In genomic region chr1:172589553-172589952, GRCh38 we compare ENCODE assay signal across 23 cellular contexts. TPM values are rescaled to one million over a fixed set of nuclear protein-coding genes. Genes with fewer than 3 reads are reported as not detected.
DNase-seq lines count a peak whose midpoint lies in the region; ATAC-seq, FAIRE-seq and TF ChIP-seq lines count a peak whose summit lies in the region.
"Had no signal": no experiment of that assay in that cellular context is flagged by ENCODE, and none has a peak within 500 bp of the region (broad histone marks: within the 10 kb centered on the region; RNA-seq: fewer than 3 reads in every experiment).

No MANE protein-coding gene starts in this region.

- H2BK120ac ChIP-seq in IMR-90 (ENCODE audit: low read depth, low read length): peak overlapping the region; percentile 51

- H2AK9ac ChIP-seq in IMR-90 (replicated peaks; ENCODE audit: low read depth, low read length, poor library complexity): no peak overlapping the region

- TF ChIP-seq RAD21 in IMR-90 (IDR thresholded peaks at IDR 0.05; ENCODE audit: low read length) (no peak), GM12878 (IDR thresholded peaks at IDR 0.05; ENCODE audit: insufficient read depth, low read depth, low read length) (no peak)

- H4K5ac ChIP-seq in IMR-90 (ENCODE audit: low read depth, low read length): peak overlapping the region; percentile 44; the same call in 1 of the 2 replicates

- peak overlapping the region; percentile 24; the same call in 1 of the 3 replicates for H2BK15ac ChIP-seq in IMR-90 (ENCODE audit: low read depth, low read length)

- TF ChIP-seq POLR2A in IMR-90 (IDR thresholded peaks at IDR 0.05; ENCODE audit: low read depth, low read length) (no peak), GM12878 (IDR thresholded peaks at IDR 0.05; ENCODE audit: low read depth, low read length) (no peak)

- H3K9me1 ChIP-seq in IMR-90 (ENCODE audit: insufficient read depth, low read length): no peaks in the 10 kb centered on the region; the same call in 1 of the 2 replicates

- RAD21 ChIA-PET in GM12878 (lab: Charles Lee; ENCODE audit: unreplicated experiment): no interaction called here

- SMC1A ChIA-PET in GM12878 (lab: Charles Lee; ENCODE audit: uncharacterized antibody, unreplicated experiment): interaction anchor here (0.6 to 1.2 kb wide), 4 partner anchors 9 to 41 kb away, joined by 3 read pairs; no protein-coding TSS in a partner anchor

- H2BK5ac ChIP-seq in IMR-90 (ENCODE audit: low read depth, low read length, poor library complexity, severe bottlenecking): peak overlapping the region; percentile 95

- intact Hi-C loops in activated CD4-positive, alpha-beta memory T cell treated with anti-CD3 and anti-CD28 coated beads for 36 hours (cut with micrococcal nuclease): loop anchor here (1.0 to 5.0 kb wide), 4 partner anchors 50 to 137 kb away; no protein-coding TSS in a partner anchor
- intact Hi-C loops in IMR-90 (cut with micrococcal nuclease): loop anchor here (2.0 to 10.0 kb wide), 2 partner anchors 55 to 445 kb away; no protein-coding TSS in a partner anchor
- intact Hi-C loops in GM12878 (cut with micrococcal nuclease; ENCODE audit: unreplicated experiment): loop anchor here (10.0 kb wide), 1 partner anchor 135 kb away; no protein-coding TSS in a partner anchor

- ATAC-seq in IMR-90 (ENCODE audit: low read depth) (no peak), GM12878 (no peak), HG02642 (IDR thresholded peaks at IDR 0.05; ENCODE audit: poor library complexity, unreplicated experiment) (no peak), GM18520 (IDR thresholded peaks at IDR 0.05; ENCODE audit: unreplicated experiment) (no peak)
- ATAC-seq: gastroesophageal sphincter had no signal

- peaks cover 4 to 7% of the 10 kb centered on the region in 2 experiments; a peak in 3 of 4 replicates for H3K79me1 ChIP-seq in IMR-90 (ENCODE audit: low read depth in 1 of 2, low read length in 2 of 2)

- no peak for TF ChIP-seq EP300 in GM12878 (IDR thresholded peaks at IDR 0.05; ENCODE audit: borderline replicate concordance in 1 of 2, control insufficient read depth in 1 of 2, low read depth in 2 of 2, low read length in 2 of 2)

- peak overlapping the region; percentile 53 for H3K27ac Mint-ChIP-seq in activated CD4-positive, alpha-beta memory T cell treated with anti-CD3 and anti-CD28 coated beads, Interleukin-2, amount 10 ng/mL, durations not matched to agents 7 days and 5 days
- no peak overlapping the region for H3K27ac Mint-ChIP-seq in activated CD4-positive, alpha-beta memory T cell treated with anti-CD3 and anti-CD28 coated beads for 36 hours
- H3K27ac Mint-ChIP-seq: T-helper 2 cell treated with Interferon-gamma antibody and Interleukin-4, amounts not matched to agents 5 μg/mL and 100 μg/mL, for 36 hours had no signal

- no peak overlapping the region for H3K56ac ChIP-seq in IMR-90 (ENCODE audit: extremely low read depth, insufficient read depth, low read length)

- POLR2A ChIA-PET in activated CD4-positive, alpha-beta memory T cell treated with anti-CD3 and anti-CD28 coated beads, Interleukin-2, amount 10 ng/mL, durations not matched to agents 7 days and 5 days (lab: Charles Lee): interaction anchor here (1.0 kb wide), 1 partner anchor 138 kb away, joined by 3 read pairs; no protein-coding TSS in a partner anchor
- POLR2A ChIA-PET in activated CD4-positive, alpha-beta memory T cell treated with anti-CD3 and anti-CD28 coated beads for 36 hours (lab: Charles Lee): interaction anchor here (0.9 to 1.1 kb wide), 2 partner anchors 14 to 135 kb away, joined by 3 read pairs; no protein-coding TSS in a partner anchor
- POLR2A ChIA-PET in IMR-90 (lab: Charles Lee; ENCODE audit: unreplicated experiment): no interaction called here
- POLR2A ChIA-PET in GM12878 (lab: Charles Lee): no interaction called here

- no CpG with 5 or more reads among the region's 3 CpGs for WGBS in IMR-90 (ENCODE audit: extremely low coverage in 2 of 2, insufficient read length in 1 of 2), 2 experiments
- WGBS in GM12878 (ENCODE audit: insufficient coverage, insufficient replicate concordance, low lambda C conversion rate, missing lambda C conversion rate): 95% methylated on average over 3 of the region's 3 CpGs

- peak overlapping the region; percentile 79; the same call in 1 of the 2 replicates for H3K18ac ChIP-seq in IMR-90 (ENCODE audit: low read depth, low read length)

- CTCF ChIA-PET in activated CD4-positive, alpha-beta memory T cell treated with anti-CD3 and anti-CD28 coated beads, Interleukin-2, amount 10 ng/mL, durations not matched to agents 7 days and 5 days (lab: Charles Lee): interaction anchor here (1.2 to 1.6 kb wide), 3 partner anchors 9 to 131 kb away, joined by 4 to 5 read pairs (median 4); no protein-coding TSS in a partner anchor
- CTCF ChIA-PET in activated CD4-positive, alpha-beta memory T cell treated with anti-CD3 and anti-CD28 coated beads for 36 hours (lab: Charles Lee): interaction anchor here (1.1 to 1.9 kb wide), 6 partner anchors 49 to 152 kb away, joined by 3 to 10 read pairs (median 6); partner anchors contain the start of gene FASLG
- CTCF ChIA-PET in IMR-90 (lab: Yijun Ruan, JAX): interaction anchor here (1.1 kb wide), 1 partner anchor 21 kb away, joined by 4 read pairs; no protein-coding TSS in a partner anchor
- CTCF ChIA-PET in GM12878 (lab: Yijun Ruan, JAX): interaction anchor here (0.7 to 0.8 kb wide), 2 partner anchors 15 to 587 kb away, joined by 3 to 4 read pairs; no protein-coding TSS in a partner anchor

- in situ Hi-C loops in IMR-90 (cut with MboI; ENCODE audit: low sequenced_read_pairs) (no loop called here), GM12878 (cut with MboI) (no loop called here)

- H3K36me3 ChIP-seq in IMR-90 (ENCODE audit: control insufficient read depth, insufficient read depth, low read length): peaks cover 5% of the 10 kb centered on the region; the same call in 1 of the 2 replicates
- H3K36me3 ChIP-seq in GM12878 (ENCODE audit: control insufficient read depth in 2 of 2, insufficient read depth in 2 of 2, low read length in 1 of 2): peaks cover 0 to 14% of the 10 kb centered on the region in 2 experiments; a peak in 3 of 4 replicates
- peaks cover 15% of the 10 kb centered on the region for H3K36me3 ChIP-seq in osteoblast (ENCODE audit: insufficient read depth, low read length)

- H4K20me1 ChIP-seq in IMR-90 (ENCODE audit: insufficient read depth, low read length): no peaks in the 10 kb centered on the region
- no peaks in the 10 kb centered on the region for H4K20me1 ChIP-seq in GM12878 (ENCODE audit: control insufficient read depth, insufficient read depth)
- no peaks in the 10 kb centered on the region for H4K20me1 ChIP-seq in osteoblast (ENCODE audit: insufficient read depth, low read length)
- H4K20me1 ChIP-seq: BLaER1 had no signal

- no peaks in the 10 kb centered on the region for H3K79me2 ChIP-seq in GM12878 (ENCODE audit: control insufficient read depth, insufficient read depth, low read length)
- H3K79me2 ChIP-seq in osteoblast (ENCODE audit: insufficient read depth, low read length): peaks cover 4% of the 10 kb centered on the region

- no peak for DNase-seq in activated CD4-positive, alpha-beta memory T cell treated with anti-CD3 and anti-CD28 coated beads, Interleukin-2, amount 10 ng/mL, durations not matched to agents 7 days and 5 days
- no peak for DNase-seq in activated CD4-positive, alpha-beta memory T cell treated with anti-CD3 and anti-CD28 coated beads for 36 hours
- DNase-seq in IMR-90: no peak
- no peak for DNase-seq in GM12878 (ENCODE audit: low read depth, low spot score)
- DNase-seq in osteoblast (ENCODE audit: insufficient read length, low spot score, missing footprints): no peak
- no peak for DNase-seq in DMS 273 treated with DMSO at 0.1 percent for 48 hours (lab: John Stamatoyannopoulos, UW)
- DNase-seq: dermis blood vessel endothelial cell, kidney, lower lobe of right lung, NCI-H187, NCI-H2227 treated with DMSO at 0.1 percent for 48 hours, NCI-H748 treated with DMSO at 0.1 percent for 48 hours, nucleus accumbens, WERI-Rb-1 had no signal

- H3K4me2 ChIP-seq in IMR-90 (ENCODE audit: low read depth, low read length): peak overlapping the region; percentile 25; the same call in 1 of the 2 replicates
- no peak overlapping the region for H3K4me2 ChIP-seq in GM12878 (ENCODE audit: control insufficient read depth, insufficient read depth)
- peak overlapping the region; percentile 85 for H3K4me2 ChIP-seq in osteoblast (ENCODE audit: insufficient read depth, low read length)
- H3K4me2 ChIP-seq: BLaER1 had no signal

- H3K27me3 ChIP-seq in IMR-90 (ENCODE audit: control insufficient read depth, insufficient read depth, low read length): no peaks in the 10 kb centered on the region
- no peaks in the 10 kb centered on the region for H3K27me3 ChIP-seq in GM12878 (replicated peaks in 1 of 2; ENCODE audit: control insufficient read depth in 2 of 2, insufficient read depth in 2 of 2, low read length in 1 of 2)
- no peaks in the 10 kb centered on the region for H3K27me3 ChIP-seq in osteoblast (ENCODE audit: insufficient read depth, low read length)
- H3K27me3 ChIP-seq: BLaER1, gastroesophageal sphincter, right atrium auricular region, suprapubic skin had no signal

- H3K14ac ChIP-seq in IMR-90 (replicated peaks; ENCODE audit: low read depth, low read length): peak overlapping the region; percentile 53

- H3K36me3 Mint-ChIP-seq in activated CD4-positive, alpha-beta memory T cell treated with anti-CD3 and anti-CD28 coated beads, Interleukin-2, amount 10 ng/mL, durations not matched to agents 7 days and 5 days (ENCODE audit: low read depth): peaks cover 60% of the 10 kb centered on the region
- H3K36me3 Mint-ChIP-seq in activated CD4-positive, alpha-beta memory T cell treated with anti-CD3 and anti-CD28 coated beads for 36 hours: peaks cover 53% of the 10 kb centered on the region

- peaks cover 5% of the 10 kb centered on the region for H3K9me3 Mint-ChIP-seq in activated CD4-positive, alpha-beta memory T cell treated with anti-CD3 and anti-CD28 coated beads, Interleukin-2, amount 10 ng/mL, durations not matched to agents 7 days and 5 days
- peaks cover 2% of the 10 kb centered on the region for H3K9me3 Mint-ChIP-seq in activated CD4-positive, alpha-beta memory T cell treated with anti-CD3 and anti-CD28 coated beads for 36 hours

- H4K91ac ChIP-seq in IMR-90 (ENCODE audit: insufficient read depth, low read depth, low read length): peak overlapping the region; percentile 43; the same call in 1 of the 2 replicates

- dilution Hi-C loops in IMR-90 (cut with HindIII; ENCODE audit: low sequenced_read_pairs, unreplicated experiment): no loop called here

- H3K9me3 ChIP-seq in IMR-90 (ENCODE audit: control insufficient read depth, insufficient read depth, low read length): no peaks in the 10 kb centered on the region
- no peaks in the 10 kb centered on the region for H3K9me3 ChIP-seq in GM12878 (replicated peaks; ENCODE audit: control insufficient read depth, insufficient read depth, low read length)
- no peaks in the 10 kb centered on the region for H3K9me3 ChIP-seq in osteoblast (ENCODE audit: low read depth, low read length)
- H3K9me3 ChIP-seq: gastroesophageal sphincter, lower lobe of right lung, right atrium auricular region, suprapubic skin had no signal

- H3K4me1 Mint-ChIP-seq in activated CD4-positive, alpha-beta memory T cell treated with anti-CD3 and anti-CD28 coated beads, Interleukin-2, amount 10 ng/mL, durations not matched to agents 7 days and 5 days: peaks cover 24% of the 10 kb centered on the region
- peaks cover 33% of the 10 kb centered on the region for H3K4me1 Mint-ChIP-seq in activated CD4-positive, alpha-beta memory T cell treated with anti-CD3 and anti-CD28 coated beads for 36 hours (ENCODE audit: low read depth)

- H3K9ac ChIP-seq in IMR-90 (ENCODE audit: low read depth, low read length) (no peak overlapping the region), GM12878 (ENCODE audit: control insufficient read depth, insufficient read depth, low read length) (no peak overlapping the region)
- H3K9ac ChIP-seq: BLaER1 had no signal

- no peak overlapping the region for H3K4me3 Mint-ChIP-seq in activated CD4-positive, alpha-beta memory T cell treated with anti-CD3 and anti-CD28 coated beads, Interleukin-2, amount 10 ng/mL, durations not matched to agents 7 days and 5 days
- no peak overlapping the region for H3K4me3 Mint-ChIP-seq in activated CD4-positive, alpha-beta memory T cell treated with anti-CD3 and anti-CD28 coated beads for 36 hours
- H3K4me3 Mint-ChIP-seq: T-helper 2 cell treated with Interferon-gamma antibody and Interleukin-4, amounts not matched to agents 5 μg/mL and 100 μg/mL, for 36 hours had no signal

- H4K8ac ChIP-seq in IMR-90 (ENCODE audit: low read depth in 2 of 2, low read length in 2 of 2): peak overlapping the region in 1 of 2 experiments; percentile 60; a peak in 2 of 4 replicates

- no peaks in the 10 kb centered on the region for H3K27me3 Mint-ChIP-seq in activated CD4-positive, alpha-beta memory T cell treated with anti-CD3 and anti-CD28 coated beads, Interleukin-2, amount 10 ng/mL, durations not matched to agents 7 days and 5 days
- H3K27me3 Mint-ChIP-seq in activated CD4-positive, alpha-beta memory T cell treated with anti-CD3 and anti-CD28 coated beads for 36 hours: no peaks in the 10 kb centered on the region

- no peak for TF ChIP-seq CTCF in IMR-90 (conservative IDR thresholded peaks at IDR 0.05; ENCODE audit: low read depth, low read length)
- no peak for TF ChIP-seq CTCF in GM12878 (IDR thresholded peaks at IDR 0.05 in 2 of 3, conservative IDR thresholded peaks at IDR 0.05 in 1 of 3; ENCODE audit: control insufficient read depth in 2 of 3, extremely low read depth in 1 of 3, insufficient read depth in 1 of 3, low read depth in 3 of 3, low read length in 3 of 3)
- TF ChIP-seq CTCF in osteoblast (IDR thresholded peaks at IDR 0.05; ENCODE audit: extremely low read depth, low read depth, low read length): no peak

- H3K4me1 ChIP-seq in IMR-90 (ENCODE audit: control insufficient read depth, insufficient read depth, low read length) (peaks cover 4% of the 10 kb centered on the region; the same call in 1 of the 2 replicates), GM12878 (ENCODE audit: control insufficient read depth, insufficient read depth, low read length) (peaks cover 4% of the 10 kb centered on the region; the same call in 1 of the 2 replicates), osteoblast (ENCODE audit: insufficient read depth, low read length) (peaks cover 42% of the 10 kb centered on the region)
- H3K4me1 ChIP-seq: BLaER1, lower lobe of right lung had no signal

- FAIRE-seq in GM12878 (lab: Jason Lieb, UNC): no peak
- FAIRE-seq: A204.1, kidney, urothelium cell line had no signal

- peak overlapping the region; percentile 51; the same call in 1 of the 2 replicates for H2BK20ac ChIP-seq in IMR-90 (ENCODE audit: low read depth, low read length)

- H3K23ac ChIP-seq in IMR-90 (ENCODE audit: low read depth, low read length): 0 out of 2 replicates have a peak overlapping the region, but pooled peaks have one; percentile 23

- H2AFZ ChIP-seq in IMR-90 (replicated peaks; ENCODE audit: low read length, poor library complexity) (no peak overlapping the region), GM12878 (ENCODE audit: control insufficient read depth, low read depth, low read length) (no peak overlapping the region), osteoblast (ENCODE audit: low read length) (no peak overlapping the region)

- H3K4me3 ChIP-seq in IMR-90 (ENCODE audit: insufficient read depth, low read depth, low read length): no peak overlapping the region
- no peak overlapping the region for H3K4me3 ChIP-seq in GM12878
- peak overlapping the region; percentile 58 for H3K4me3 ChIP-seq in osteoblast (ENCODE audit: insufficient read depth, low read length)
- H3K4me3 ChIP-seq: BLaER1, gastroesophageal sphincter, lower lobe of right lung, right atrium auricular region, suprapubic skin had no signal

- BruUV-seq in IMR-90 (replicated peaks; lab: Mats Ljungman, UMichigan) (no TSS peak), GM12878 (replicated peaks; lab: Mats Ljungman, UMichigan) (TSS peak; percentile 41)

- peak overlapping the region; percentile 15; the same call in 1 of the 2 replicates for H2AK5ac ChIP-seq in IMR-90 (ENCODE audit: low read depth, low read length)

- H3K27ac ChIP-seq in IMR-90 (ENCODE audit: insufficient read depth, low read length) (no peak overlapping the region), GM12878 (ENCODE audit: control insufficient read depth, insufficient read depth) (no peak overlapping the region), osteoblast (ENCODE audit: low read depth, low read length) (peak overlapping the region; percentile 85)
- H3K27ac ChIP-seq: BLaER1, gastroesophageal sphincter, lower lobe of right lung, right atrium auricular region, suprapubic skin, WERI-Rb-1 had no signal

- H3K4ac ChIP-seq in IMR-90 (ENCODE audit: low read depth, low read length): peak overlapping the region; percentile 44; the same call in 1 of the 2 replicates

RNA-seq across cellular contexts. Expression of gene SUCO, which starts 56.6 kb away (rescaled TPM):
- total RNA-seq in activated CD4-positive, alpha-beta memory T cell treated with anti-CD3 and anti-CD28 coated beads, Interleukin-2, amount 10 ng/mL, durations not matched to agents 7 days and 5 days: 10 to 100 TPM; 27.3 to 30.8 TPM
- total RNA-seq in activated CD4-positive, alpha-beta memory T cell treated with anti-CD3 and anti-CD28 coated beads for 36 hours: 10 to 100 TPM; 18.8 to 20.6 TPM
- 21.5 and 31.7 TPM in 2 replicates for total RNA-seq in IMR-90 (2012; rRNA removed)
- polyA plus RNA-seq in IMR-90 (2012; rRNA removed): 9.3 and 11.4 TPM in 2 replicates
- polyA plus RNA-seq in IMR-90 (2012; cell fraction: cytosol; rRNA removed): 1.7 and 2.7 TPM in 2 replicates
- 1.7 and 14.9 TPM in 2 replicates for polyA plus RNA-seq in IMR-90 (2012; cell fraction: nucleus; rRNA removed; ENCODE audit: low replicate concordance)
- 95.0 and 95.3 TPM in 2 replicates for total RNA-seq in GM12878 (2013; cell fraction: nucleolus; rRNA removed)
- total RNA-seq in GM12878 (2014; rRNA removed): 7.6 and 10.7 TPM in 2 replicates
- 13.5 TPM in 2 replicates for total RNA-seq in GM12878 (2014; rRNA removed; fragmentation: Illumina TruSeq; extraction: Trizol)
- total RNA-seq in GM12878 (2021): 10.8 and 13.0 TPM in 2 replicates
- polyA plus RNA-seq in GM12878 (2011; ENCODE audit: low read depth): 5.3 TPM
- 15.3 and 28.1 TPM in 2 replicates for polyA plus RNA-seq in GM12878 (2011; rRNA removed)
- polyA plus RNA-seq in GM12878 (2011; cell fraction: cytosol; rRNA removed): 3.6 and 3.7 TPM in 2 replicates
- polyA plus RNA-seq in GM12878 (2011; cell fraction: nucleus; rRNA removed): 21.5 and 24.0 TPM in 2 replicates
- polyA plus RNA-seq in GM12878 (2012): 8.6 and 10.5 TPM in 2 replicates
- polyA plus RNA-seq in GM12878 (2014; fragmentation: Illumina TruSeq; extraction: Trizol): 10.6 and 13.8 TPM in 2 replicates
- 1 to 10 TPM; 1.7 to 2.6 TPM for polyA plus RNA-seq in GM12878 (2014; fragmentation: Nextera tagmentation; extraction: Ambion mirVana)
- 6.1 and 8.3 TPM in 2 replicates for polyA plus RNA-seq in GM12878 (2014; rRNA removed)
- 1 to 10 TPM; 6.5 to 8.6 TPM for polyA plus RNA-seq in GM12878 (2016; fragmentation: Nextera tagmentation; extraction: Ambion mirVana)
- polyA minus RNA-seq in GM12878 (2011; rRNA and poly(A)+ RNA removed): 22.3 and 24.7 TPM in 2 replicates
- polyA minus RNA-seq in GM12878 (2011; cell fraction: cytosol; rRNA and poly(A)+ RNA removed): 13.8 and 16.5 TPM in 2 replicates
- 23.5 and 46.6 TPM in 2 replicates for polyA minus RNA-seq in GM12878 (2011; cell fraction: nucleus; rRNA and poly(A)+ RNA removed)
- total RNA-seq in osteoblast: 41.3 and 41.6 TPM in 2 replicates

Comparison
In these comparisons a context has a peak if more than half of its experiments do, and no peak if none do; other contexts are left out.
1. POLR2A ChIA-PET loops: an anchor here in activated CD4-positive, alpha-beta memory T cell treated with anti-CD3 and anti-CD28 coated beads, Interleukin-2, amount 10 ng/mL, durations not matched to agents 7 days and 5 days (1.0 kb wide) and activated CD4-positive, alpha-beta memory T cell treated with anti-CD3 and anti-CD28 coated beads for 36 hours (0.9 to 1.1 kb wide); none called in IMR-90 and GM12878.